ENCODE assay signal across 1 cellular context in genomic region chr17:46766493-46767491, GRCh38.
TF ChIP-seq lines count a peak whose summit lies in the region.

No MANE protein-coding gene starts in this region.

TF ChIP-seq in H1, 55 proteins besides CTCF, POLR2A, EP300 and RAD21:
- TF ChIP-seq E2F6 (IDR thresholded peaks at IDR 0.05): no peak
- TF ChIP-seq RFX5 (IDR thresholded peaks at IDR 0.05; ENCODE audit: borderline replicate concordance, low read depth, low read length): no peak
- TF ChIP-seq NRF1 (IDR thresholded peaks at IDR 0.05; ENCODE audit: low read depth, low read length): no peak
- TF ChIP-seq KDM1A (IDR thresholded peaks at IDR 0.05; ENCODE audit: borderline replicate concordance, low read length): no peak
- TF ChIP-seq BRCA1 (IDR thresholded peaks at IDR 0.05; ENCODE audit: low read depth, low read length): no peak
- no peak for TF ChIP-seq TAF1 (IDR thresholded peaks at IDR 0.05; ENCODE audit: low read depth, low read length)
- TF ChIP-seq SP4 (IDR thresholded peaks at IDR 0.05; ENCODE audit: low read length): no peak
- TF ChIP-seq TBP (IDR thresholded peaks at IDR 0.05; ENCODE audit: low read depth, low read length): no peak
- no peak for TF ChIP-seq SIX5 (IDR thresholded peaks at IDR 0.05; ENCODE audit: low read depth, low read length)
- no peak for TF ChIP-seq HDAC2 (IDR thresholded peaks at IDR 0.05; ENCODE audit: borderline replicate concordance in 1 of 2, low read depth in 2 of 2, low read length in 2 of 2)
- no peak for TF ChIP-seq BACH1 (IDR thresholded peaks at IDR 0.05; ENCODE audit: low read length)
